ENCODE assay signal across 19 cellular contexts in the genomic region with DNA sequence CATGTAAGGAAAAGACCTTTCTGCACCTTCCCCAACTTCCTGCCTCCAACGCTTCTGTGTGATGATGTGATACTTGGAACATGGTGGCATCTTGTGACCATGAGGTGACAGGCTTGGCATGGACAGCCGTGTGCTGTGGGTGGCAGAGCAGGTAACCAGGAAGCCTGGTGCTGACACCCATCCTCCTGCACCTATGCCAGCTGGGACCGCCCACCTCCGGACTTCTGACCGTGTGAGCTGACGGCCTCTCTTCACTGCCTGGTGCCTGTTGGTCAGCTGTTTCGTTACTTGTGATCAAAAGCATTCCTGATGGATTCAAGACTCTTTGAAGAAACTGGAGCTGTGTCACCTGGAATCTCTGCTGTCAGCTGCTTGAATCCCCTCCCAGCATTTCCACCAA.
DNase-seq lines count a peak whose midpoint lies in the region; ATAC-seq and TF ChIP-seq lines count a peak whose summit lies in the region.
"Had no signal": no experiment of that assay in that cellular context is flagged by ENCODE, and none has a peak within 500 bp of the region (broad histone marks: within the 10 kb centered on the region; RNA-seq: fewer than 3 reads in every experiment).

No MANE protein-coding gene starts in this region.

- no peaks in the 10 kb centered on the region for H3K9me2 ChIP-seq in MM.1S (replicated peaks; ENCODE audit: insufficient read depth, low read length)

- H3K4me2 ChIP-seq in MM.1S (ENCODE audit: low read depth, low read length), result no peak overlapping the region
- H3K4me2 ChIP-seq: BLaER1 treated with 17β-estradiol and CSF1 and Interleukin-3, amounts not matched to agents 10 nM and 100 nM had no signal

- H3K9me3 ChIP-seq in mucosa of stomach (ENCODE audit: control insufficient read depth, low read length) (no peaks in the 10 kb centered on the region), MM.1S (replicated peaks; ENCODE audit: insufficient read depth, low read length) (no peaks in the 10 kb centered on the region)

- H3K36me3 ChIP-seq in mucosa of stomach (ENCODE audit: control insufficient read depth, insufficient read depth, low read length) (no peaks in the 10 kb centered on the region), MM.1S (replicated peaks; ENCODE audit: insufficient read depth, low read length) (no peaks in the 10 kb centered on the region)
- H3K36me3 ChIP-seq: BLaER1 treated with 17β-estradiol and CSF1 and Interleukin-3, amounts not matched to agents 10 nM and 100 nM had no signal

- no peak overlapping the region for H3K27ac ChIP-seq in MM.1S (ENCODE audit: low read length)
- H3K27ac ChIP-seq in substantia nigra (ENCODE audit: low read depth, low read length, poor library complexity, severe bottlenecking), result no peak overlapping the region
- H3K27ac ChIP-seq: BLaER1 treated with 17β-estradiol and CSF1 and Interleukin-3, amounts not matched to agents 10 nM and 100 nM had no signal

- no peaks in the 10 kb centered on the region for H4K20me1 ChIP-seq in MM.1S (ENCODE audit: insufficient read depth, low read length)
- H4K20me1 ChIP-seq: BLaER1 treated with 17β-estradiol and CSF1 and Interleukin-3, amounts not matched to agents 10 nM and 100 nM had no signal

- no peaks in the 10 kb centered on the region for H3K79me2 ChIP-seq in MM.1S (ENCODE audit: low read length)

- H3K9ac ChIP-seq in mucosa of stomach (ENCODE audit: low read length), result peak overlapping the region; percentile 8
- H3K9ac ChIP-seq in MM.1S (ENCODE audit: low read length), result no peak overlapping the region
- H3K9ac ChIP-seq: BLaER1 treated with 17β-estradiol and CSF1 and Interleukin-3, amounts not matched to agents 10 nM and 100 nM had no signal

- H3K4me1 ChIP-seq in mucosa of stomach (ENCODE audit: control insufficient read depth, insufficient read depth, low read length) (peaks cover 7% of the 10 kb centered on the region), MM.1S (ENCODE audit: low read length) (no peaks in the 10 kb centered on the region)
- H3K4me1 ChIP-seq: BLaER1 treated with 17β-estradiol and CSF1 and Interleukin-3, amounts not matched to agents 10 nM and 100 nM had no signal

- no peaks in the 10 kb centered on the region for H3F3A ChIP-seq in MM.1S (ENCODE audit: insufficient read depth, low read length)

- no peak overlapping the region for H2AFZ ChIP-seq in MM.1S (ENCODE audit: low read length)

- intact Hi-C loops in left cardiac atrium (cut with DNase I), result no loop called here

- ATAC-seq in left cardiac atrium (peak; percentile 86 to 88), left lobe of liver (no peak)
- ATAC-seq: CD8-positive, alpha-beta T cell had no signal

- no peaks in the 10 kb centered on the region for H3K27me3 ChIP-seq in mucosa of stomach (ENCODE audit: control insufficient read depth, insufficient read depth, low read length)
- H3K27me3 ChIP-seq in MM.1S (replicated peaks; ENCODE audit: insufficient read depth, low read length), result no peaks in the 10 kb centered on the region
- H3K27me3 ChIP-seq: BLaER1 treated with 17β-estradiol and CSF1 and Interleukin-3, amounts not matched to agents 10 nM and 100 nM had no signal

- DNase-seq in ELF-1 (ENCODE audit: low read depth, low spot score) (peak; percentile 48), SW480 (ENCODE audit: low spot score) (peak; percentile 81), left cardiac atrium (peak; percentile 53), MM.1S (no peak), substantia nigra (lab: John Stamatoyannopoulos, UW) (no peak), left lobe of liver (ENCODE audit: low spot score) (no peak)
- DNase-seq: CD8-positive, alpha-beta T cell; DMS53; EL; H9; KG1; MV-4-11; NCI-H1694 treated with DMSO at 0.1 percent for 48 hours; NCI-H2227 treated with DMSO at 0.1 percent for 48 hours; NCI-H524; NCI-H82; SIG-M5 had no signal

- H3K4me3 ChIP-seq in mucosa of stomach (ENCODE audit: low read length) (no peak overlapping the region), MM.1S (ENCODE audit: low read length) (no peak overlapping the region)
- H3K4me3 ChIP-seq: BLaER1 treated with 17β-estradiol and CSF1 and Interleukin-3, amounts not matched to agents 10 nM and 100 nM had no signal

- TF ChIP-seq CTCF in MM.1S (IDR thresholded peaks at IDR 0.05; ENCODE audit: low read length), result no peak

Comparison
In these comparisons a context has a peak if more than half of its experiments do, and no peak if none do; other contexts are left out.
1. DNase-seq: peak in ELF-1 (single experiment), SW480 (single experiment) and left cardiac atrium (single experiment); none in MM.1S (single experiment), substantia nigra (0 of 49) and left lobe of liver (single experiment).